ENCODE assay signal across 12 cellular contexts in the genomic region with DNA sequence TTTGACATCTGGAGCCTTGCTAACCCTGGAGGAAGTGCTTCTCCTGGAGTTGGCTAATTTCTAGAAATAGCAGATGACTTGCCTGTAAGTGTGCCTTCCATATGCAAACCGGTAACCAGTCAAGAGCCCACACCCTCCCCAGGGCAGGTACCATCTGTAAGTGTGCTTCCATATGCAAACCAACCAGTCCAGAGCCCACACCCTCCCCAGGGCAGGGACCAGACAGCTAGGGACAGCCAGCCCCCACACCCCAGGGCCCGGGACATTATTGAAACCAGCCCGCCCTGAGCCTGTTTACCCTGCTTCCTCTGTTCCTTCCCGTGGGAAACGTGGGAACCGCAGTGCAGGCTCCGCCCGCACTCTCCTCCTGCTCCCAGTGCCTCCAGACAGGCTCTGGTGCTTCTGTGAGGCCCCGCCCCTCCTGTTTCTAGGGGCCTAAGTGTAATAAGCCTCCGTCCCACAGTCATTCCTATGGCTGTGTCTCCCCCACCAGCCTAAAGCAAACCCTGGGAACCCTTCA. TPM values are rescaled to one million over a fixed set of nuclear protein-coding genes. Genes with fewer than 3 reads are reported as not detected.
A peak's percentile ranks its signal among the peaks of the same experiment; 100 is the strongest.
DNase-seq lines count a peak whose midpoint lies in the region; ATAC-seq, FAIRE-seq and TF ChIP-seq lines count a peak whose summit lies in the region.
"Not testable (repeated sequence)": the region's sequence is repeated elsewhere in the genome, so short reads cannot be mapped to it uniquely, and the experiment has no call there.
"Had no signal": no experiment of that assay in that cellular context is flagged by ENCODE, and none has a peak within 500 bp of the region (broad histone marks: within the 10 kb centered on the region; RNA-seq: fewer than 3 reads in every experiment).

No MANE protein-coding gene starts in this region.

- in situ Hi-C loops in K562 (cut with MboI) = not testable (repeated sequence)

- H3K27ac Mint-ChIP-seq in glutamatergic neuron (ENCODE audit: unreplicated experiment) = peak overlapping the region; percentile 2

- H3K4me3 Mint-ChIP-seq in glutamatergic neuron (ENCODE audit: unreplicated experiment) = not testable (repeated sequence)

- H2AFZ ChIP-seq in K562 (ENCODE audit: low read depth, low read length) = not testable (repeated sequence)

- not testable (repeated sequence) for H3K9me3 Mint-ChIP-seq in glutamatergic neuron (ENCODE audit: unreplicated experiment)

- not testable (repeated sequence) for TF ChIP-seq POLR2A in K562 (conservative IDR thresholded peaks at IDR 0.05)

- not testable (repeated sequence) for H3K36me3 Mint-ChIP-seq in glutamatergic neuron (ENCODE audit: unreplicated experiment)

- not testable (repeated sequence) for TF ChIP-seq RAD21 in K562 (CRISPR knock-in tag; conservative IDR thresholded peaks at IDR 0.05 in 1 of 2, IDR thresholded peaks at IDR 0.05 in 1 of 2)

- not testable (repeated sequence) for H3K9me3 ChIP-seq in K562 (replicated peaks; ENCODE audit: control insufficient read depth, insufficient read depth, low read depth, low read length)

- H3K9me1 ChIP-seq in K562 (ENCODE audit: control insufficient read depth, insufficient read depth, low read length) = not testable (repeated sequence)

- H3K27ac ChIP-seq in K562 (ENCODE audit: extremely low read depth, low read depth, low read length) = not testable (repeated sequence)

- CTCF ChIA-PET in K562 (lab: Yijun Ruan, JAX; ENCODE audit: low intra/inter-chr PET ratio) = not testable (repeated sequence)

- WGBS in K562 (ENCODE audit: insufficient coverage, low coverage, missing lambda C conversion rate) = 4% methylated on average over 9 of the region's 10 CpGs

- TF ChIP-seq CTCF in K562 (IDR thresholded peaks at IDR 0.05 in 2 of 3, conservative IDR thresholded peaks at IDR 0.05 in 1 of 3; ENCODE audit: insufficient read depth in 2 of 3, low read depth in 1 of 3, low read length in 3 of 3); glutamatergic neuron (IDR thresholded peaks at IDR 0.05; ENCODE audit: partially characterized antibody, unreplicated experiment): not testable (repeated sequence)

- H3K27me3 Mint-ChIP-seq in glutamatergic neuron (ENCODE audit: unreplicated experiment) = not testable (repeated sequence)

- H3K4me2 ChIP-seq in K562 (ENCODE audit: insufficient read depth, low read length) = not testable (repeated sequence)

- H3K36me3 ChIP-seq in K562 (ENCODE audit: control insufficient read depth, insufficient read depth, low read length) = not testable (repeated sequence)

- H3K4me1 Mint-ChIP-seq in glutamatergic neuron (ENCODE audit: low read depth, unreplicated experiment) = peaks cover 11% of the 10 kb centered on the region

- intact Hi-C loops in K562 (cut with micrococcal nuclease); posterior vena cava (cut with DNase I): not testable (repeated sequence)

- ATAC-seq in K562 = peak; percentile 50

- DNase-seq in ELF-1 (ENCODE audit: low read depth, low spot score) = peak; percentile 67
- not testable (repeated sequence) for DNase-seq in K562 (ENCODE audit: extremely low read depth in 1 of 4, low spot score in 3 of 4)
- peak; percentile 54 for DNase-seq in glutamatergic neuron
- peak; percentile 20 for DNase-seq in iPS-NIHi7 (ENCODE audit: extremely low spot score)
- DNase-seq in mesenteric fat pad (ENCODE audit: low spot score) = peak; percentile 64
- peak; percentile 63 for DNase-seq in posterior vena cava (ENCODE audit: low spot score)

- H4K20me1 ChIP-seq in K562 (replicated peaks; ENCODE audit: control insufficient read depth, insufficient read depth, low read length) = not testable (repeated sequence)

- TF ChIP-seq EP300 in K562 (IDR thresholded peaks at IDR 0.05; ENCODE audit: low read length) = not testable (repeated sequence)

- not testable (repeated sequence) for H3K4me1 ChIP-seq in K562 (replicated peaks in 1 of 2; ENCODE audit: control insufficient read depth in 2 of 2, insufficient read depth in 2 of 2, low read length in 2 of 2)

- not testable (repeated sequence) for H3K4me3 ChIP-seq in K562

- not testable (repeated sequence) for H3K9ac ChIP-seq in K562 (ENCODE audit: insufficient read depth in 1 of 2, low read depth in 2 of 2, low read length in 2 of 2)

- FAIRE-seq in K562 (lab: Jason Lieb, UNC) = not testable (repeated sequence)

- BruUV-seq in K562 (replicated peaks; lab: Mats Ljungman, UMichigan) = not testable (repeated sequence)

- POLR2A ChIA-PET in K562 (lab: Yijun Ruan, JAX) = not testable (repeated sequence)

- peaks cover 13 to 39% of the 10 kb centered on the region in 2 experiments; a peak in 3 of 5 replicates for H3K27me3 ChIP-seq in K562 (ENCODE audit: control insufficient read depth in 2 of 2, insufficient read depth in 2 of 2, low read length in 2 of 2)

- H3K79me2 ChIP-seq in K562 (ENCODE audit: control insufficient read depth, insufficient read depth, low read length) = not testable (repeated sequence)

RNA-seq across cellular contexts. Expression of a gene that starts 11.7 kb away (rescaled TPM):
- 26.6 TPM for polyA plus RNA-seq in PFSK-1 (2012; ENCODE audit: insufficient read length, low read depth)
- not detected in 2 replicates for total RNA-seq in K562 (2011; cell fraction: chromatin; rRNA removed; ENCODE audit: low replicate concordance)
- not detected in 2 replicates for total RNA-seq in K562 (2011; cell fraction: nucleolus; rRNA removed)
- not detected in 2 replicates for total RNA-seq in K562 (2011; cell fraction: nucleoplasm; rRNA removed)
- total RNA-seq in K562 (2014; rRNA removed) (not detected in 2 replicates), K562 (2014; rRNA removed; fragmentation: Illumina TruSeq; extraction: Trizol) (not detected in 2 replicates), K562 (2015; rRNA removed; fragmentation: Illumina TruSeq; extraction: Trizol) (not detected in 2 replicates), K562 (2021) (not detected in 2 replicates), glutamatergic neuron (ENCODE audit: unreplicated experiment) (not detected), mesenteric fat pad (not detected), posterior vena cava (not detected)
- polyA plus RNA-seq in K562 (2011; rRNA removed) (not detected in 2 replicates), K562 (2014; fragmentation: Illumina TruSeq; extraction: Trizol) (not detected in 2 replicates), K562 (2014; fragmentation: Nextera tagmentation; extraction: Ambion mirVana) (not detected), K562 (2014; rRNA removed) (not detected in 2 replicates)
- polyA plus RNA-seq in K562 (2011; cell fraction: cytosol; rRNA removed) = not detected in 2 replicates
- polyA plus RNA-seq in K562 (2011; cell fraction: nucleus; rRNA removed) = not detected in 2 replicates
- polyA plus RNA-seq in K562 (2012) = not detected in 2 replicates
- not detected in 2 replicates for polyA minus RNA-seq in K562 (2011; rRNA and poly(A)+ RNA removed)
- polyA minus RNA-seq in K562 (2011; cell fraction: cytosol; rRNA and poly(A)+ RNA removed) = not detected in 2 replicates
- not detected in 2 replicates for polyA minus RNA-seq in K562 (2011; cell fraction: nucleus; rRNA and poly(A)+ RNA removed)
- total RNA-seq: Calu3; CD8-positive, alpha-beta memory T cell; H4; IMR-90; SJCRH30 had no signal
- polyA plus RNA-seq: CD8-positive, alpha-beta memory T cell; IMR-90 had no signal

RNA-seq across cellular contexts. Expression of a gene that starts 13.0 kb away (rescaled TPM):
- 3.8 TPM for polyA plus RNA-seq in PFSK-1 (2012; ENCODE audit: insufficient read length, low read depth)
- not detected in 2 replicates for total RNA-seq in K562 (2011; cell fraction: chromatin; rRNA removed; ENCODE audit: low replicate concordance)
- not detected in 2 replicates for total RNA-seq in K562 (2011; cell fraction: nucleolus; rRNA removed)
- total RNA-seq in K562 (2011; cell fraction: nucleoplasm; rRNA removed) = not detected in 2 replicates
- total RNA-seq in K562 (2014; rRNA removed) = not detected in 2 replicates
- total RNA-seq in K562 (2014; rRNA removed; fragmentation: Illumina TruSeq; extraction: Trizol) = not detected in 2 replicates
- not detected in 2 replicates for total RNA-seq in K562 (2015; rRNA removed; fragmentation: Illumina TruSeq; extraction: Trizol)
- not detected in 2 replicates for total RNA-seq in K562 (2021)
- polyA plus RNA-seq in K562 (2011; rRNA removed) = not detected in 2 replicates
- not detected in 2 replicates for polyA plus RNA-seq in K562 (2011; cell fraction: cytosol; rRNA removed)
- polyA plus RNA-seq in K562 (2011; cell fraction: nucleus; rRNA removed) = not detected in 2 replicates
- polyA plus RNA-seq in K562 (2012) = not detected in 2 replicates
- polyA plus RNA-seq in K562 (2014; fragmentation: Illumina TruSeq; extraction: Trizol) = not detected in 2 replicates
- polyA plus RNA-seq in K562 (2014; fragmentation: Nextera tagmentation; extraction: Ambion mirVana) = not detected
- not detected in 2 replicates for polyA plus RNA-seq in K562 (2014; rRNA removed)
- polyA minus RNA-seq in K562 (2011; rRNA and poly(A)+ RNA removed) = not detected in 2 replicates
- polyA minus RNA-seq in K562 (2011; cell fraction: cytosol; rRNA and poly(A)+ RNA removed) = not detected in 2 replicates
- polyA minus RNA-seq in K562 (2011; cell fraction: nucleus; rRNA and poly(A)+ RNA removed) = not detected in 2 replicates
- not detected for total RNA-seq in glutamatergic neuron (ENCODE audit: unreplicated experiment)
- total RNA-seq in mesenteric fat pad = 2.3 TPM
- total RNA-seq in posterior vena cava = 1 to 10 TPM in 1 of 2 donors, not detected in 1; 2.4 TPM
- total RNA-seq: Calu3; CD8-positive, alpha-beta memory T cell; H4; IMR-90; SJCRH30 had no signal
- polyA plus RNA-seq: CD8-positive, alpha-beta memory T cell; IMR-90 had no signal

RNA-seq across cellular contexts. Expression of a gene that starts 27.3 kb away (rescaled TPM):
- polyA plus RNA-seq in PFSK-1 (2012; ENCODE audit: insufficient read length, low read depth) = 358 TPM
- 8.0 and 29.5 TPM in 2 replicates for total RNA-seq in K562 (2011; cell fraction: chromatin; rRNA removed; ENCODE audit: low replicate concordance)
- total RNA-seq in K562 (2011; cell fraction: nucleolus; rRNA removed) = 9.2 and 26.2 TPM in 2 replicates
- total RNA-seq in K562 (2011; cell fraction: nucleoplasm; rRNA removed) = 14.7 and 28.6 TPM in 2 replicates
- total RNA-seq in K562 (2014; rRNA removed) (0.41 and 0.57 TPM in 2 replicates), K562 (2014; rRNA removed; fragmentation: Illumina TruSeq; extraction: Trizol) (0.44 TPM in 1 of 2 replicates, not detected in the other), K562 (2015; rRNA removed; fragmentation: Illumina TruSeq; extraction: Trizol) (0.53 and 0.58 TPM in 2 replicates), K562 (2021) (0.51 and 0.69 TPM in 2 replicates), glutamatergic neuron (ENCODE audit: unreplicated experiment) (not detected), mesenteric fat pad (not detected), posterior vena cava (not detected)
- polyA plus RNA-seq in K562 (2011; rRNA removed) (2.3 and 4.5 TPM in 2 replicates), K562 (2014; fragmentation: Illumina TruSeq; extraction: Trizol) (0.78 and 1.0 TPM in 2 replicates), K562 (2014; fragmentation: Nextera tagmentation; extraction: Ambion mirVana) (under 1 TPM; 0.22 to 0.30 TPM), K562 (2014; rRNA removed) (0.70 and 0.90 TPM in 2 replicates)
- polyA plus RNA-seq in K562 (2011; cell fraction: cytosol; rRNA removed) = 2.4 and 9.4 TPM in 2 replicates
- polyA plus RNA-seq in K562 (2011; cell fraction: nucleus; rRNA removed) = 8.6 and 39.7 TPM in 2 replicates
- polyA plus RNA-seq in K562 (2012) = 4.6 and 26.7 TPM in 2 replicates
- 0.57 and 1.9 TPM in 2 replicates for polyA minus RNA-seq in K562 (2011; rRNA and poly(A)+ RNA removed)
- 2.1 and 2.2 TPM in 2 replicates for polyA minus RNA-seq in K562 (2011; cell fraction: cytosol; rRNA and poly(A)+ RNA removed)
- 3.4 TPM in 1 of 2 replicates, not detected in the other for polyA minus RNA-seq in K562 (2011; cell fraction: nucleus; rRNA and poly(A)+ RNA removed)
- total RNA-seq: CD8-positive, alpha-beta memory T cell; IMR-90; SJCRH30 had no signal
- polyA plus RNA-seq: CD8-positive, alpha-beta memory T cell; IMR-90 had no signal

RNA-seq across cellular contexts. Expression of a gene that starts 33.8 kb away (rescaled TPM):
- 472 TPM for polyA plus RNA-seq in PFSK-1 (2012; ENCODE audit: insufficient read length, low read depth)
- 22.8 and 99.4 TPM in 2 replicates for total RNA-seq in K562 (2011; cell fraction: chromatin; rRNA removed; ENCODE audit: low replicate concordance)
- 83.4 and 87.4 TPM in 2 replicates for total RNA-seq in K562 (2011; cell fraction: nucleolus; rRNA removed)
- 44.5 and 53.2 TPM in 2 replicates for total RNA-seq in K562 (2011; cell fraction: nucleoplasm; rRNA removed)
- total RNA-seq in K562 (2014; rRNA removed) = 120 and 168 TPM in 2 replicates
- 27.3 and 39.7 TPM in 2 replicates for total RNA-seq in K562 (2014; rRNA removed; fragmentation: Illumina TruSeq; extraction: Trizol)
- total RNA-seq in K562 (2015; rRNA removed; fragmentation: Illumina TruSeq; extraction: Trizol) = 73.9 and 75.9 TPM in 2 replicates
- 106 and 110 TPM in 2 replicates for total RNA-seq in K562 (2021)
- 81.3 and 135 TPM in 2 replicates for polyA plus RNA-seq in K562 (2011; rRNA removed)
- polyA plus RNA-seq in K562 (2011; cell fraction: cytosol; rRNA removed) = 412 and 778 TPM in 2 replicates
- 169 and 254 TPM in 2 replicates for polyA plus RNA-seq in K562 (2011; cell fraction: nucleus; rRNA removed)
- 119 and 130 TPM in 2 replicates for polyA plus RNA-seq in K562 (2012)
- 167 and 221 TPM in 2 replicates for polyA plus RNA-seq in K562 (2014; fragmentation: Illumina TruSeq; extraction: Trizol)
- 10 to 100 TPM in 1 of 2 experiments, 1 to 10 TPM in 1; 8.0 to 10.9 TPM for polyA plus RNA-seq in K562 (2014; fragmentation: Nextera tagmentation; extraction: Ambion mirVana)
- 128 and 133 TPM in 2 replicates for polyA plus RNA-seq in K562 (2014; rRNA removed)
- polyA minus RNA-seq in K562 (2011; rRNA and poly(A)+ RNA removed) = 77.8 and 115 TPM in 2 replicates
- 140 and 152 TPM in 2 replicates for polyA minus RNA-seq in K562 (2011; cell fraction: cytosol; rRNA and poly(A)+ RNA removed)
- 44.6 and 49.4 TPM in 2 replicates for polyA minus RNA-seq in K562 (2011; cell fraction: nucleus; rRNA and poly(A)+ RNA removed)
- 30.7 TPM for total RNA-seq in glutamatergic neuron (ENCODE audit: unreplicated experiment)
- 25.9 TPM for total RNA-seq in mesenteric fat pad
- total RNA-seq in posterior vena cava = 10 to 100 TPM; 15.9 to 16.3 TPM

RNA-seq across cellular contexts. Expression of a gene that starts 54.7 kb away (rescaled TPM):
- polyA plus RNA-seq in PFSK-1 (2012; ENCODE audit: insufficient read length, low read depth) = 31.7 TPM
- 19.1 and 41.6 TPM in 2 replicates for total RNA-seq in K562 (2011; cell fraction: chromatin; rRNA removed; ENCODE audit: low replicate concordance)
- 25.8 and 36.4 TPM in 2 replicates for total RNA-seq in K562 (2011; cell fraction: nucleolus; rRNA removed)
- 20.5 and 21.5 TPM in 2 replicates for total RNA-seq in K562 (2011; cell fraction: nucleoplasm; rRNA removed)
- total RNA-seq in K562 (2014; rRNA removed) = 25.1 and 29.6 TPM in 2 replicates
- total RNA-seq in K562 (2014; rRNA removed; fragmentation: Illumina TruSeq; extraction: Trizol) = 8.1 and 11.3 TPM in 2 replicates
- total RNA-seq in K562 (2015; rRNA removed; fragmentation: Illumina TruSeq; extraction: Trizol) = 18.2 and 19.4 TPM in 2 replicates
- 23.6 and 26.8 TPM in 2 replicates for total RNA-seq in K562 (2021)
- polyA plus RNA-seq in K562 (2011; rRNA removed) = 8.6 and 9.3 TPM in 2 replicates
- polyA plus RNA-seq in K562 (2011; cell fraction: cytosol; rRNA removed) = 9.9 and 15.5 TPM in 2 replicates
- polyA plus RNA-seq in K562 (2011; cell fraction: nucleus; rRNA removed) = 18.4 and 32.2 TPM in 2 replicates
- polyA plus RNA-seq in K562 (2012) = 19.0 and 28.0 TPM in 2 replicates
- polyA plus RNA-seq in K562 (2014; fragmentation: Illumina TruSeq; extraction: Trizol) = 8.0 and 12.4 TPM in 2 replicates
- polyA plus RNA-seq in K562 (2014; fragmentation: Nextera tagmentation; extraction: Ambion mirVana) = under 1 TPM; 0.77 to 0.89 TPM
- 15.0 and 15.6 TPM in 2 replicates for polyA plus RNA-seq in K562 (2014; rRNA removed)
- polyA minus RNA-seq in K562 (2011; rRNA and poly(A)+ RNA removed) = 10.1 and 23.5 TPM in 2 replicates
- polyA minus RNA-seq in K562 (2011; cell fraction: cytosol; rRNA and poly(A)+ RNA removed) = 16.4 and 18.4 TPM in 2 replicates
- 7.4 and 8.1 TPM in 2 replicates for polyA minus RNA-seq in K562 (2011; cell fraction: nucleus; rRNA and poly(A)+ RNA removed)
- 22.2 TPM for total RNA-seq in glutamatergic neuron (ENCODE audit: unreplicated experiment)
- total RNA-seq in mesenteric fat pad = 10.6 TPM
- total RNA-seq in posterior vena cava = 1 to 10 TPM; 8.0 to 8.9 TPM
